In the genomic region with DNA sequence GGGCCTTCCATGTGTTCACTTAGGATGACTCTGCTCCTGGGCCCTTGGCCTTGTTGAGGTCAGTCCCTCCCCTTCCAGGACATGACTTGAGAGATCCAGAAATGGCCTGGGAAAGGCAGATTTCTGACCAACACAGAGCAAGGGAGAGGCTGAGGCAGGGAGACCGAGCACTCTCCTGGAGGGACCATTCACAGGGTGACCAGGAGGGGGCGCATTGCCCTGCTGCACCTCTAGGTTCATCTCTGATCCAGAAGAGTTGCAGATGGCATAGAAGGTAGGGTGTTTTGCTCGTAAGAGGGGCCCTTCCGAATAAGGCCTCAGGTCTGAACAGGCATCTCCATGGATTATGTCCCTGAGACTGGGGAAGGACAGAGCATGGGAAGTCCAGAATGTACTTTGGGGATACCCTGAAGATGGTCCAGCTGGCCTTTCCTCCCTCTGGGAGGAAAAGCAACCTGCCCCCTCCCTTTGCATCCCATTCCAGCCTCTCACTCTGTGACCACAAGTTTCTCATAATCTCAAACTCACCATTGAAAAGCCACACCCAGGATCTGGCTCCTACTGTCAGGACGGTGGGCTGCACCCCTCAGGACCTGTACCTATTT, we compare ENCODE assay signal across 8 cellular contexts. TPM values are rescaled to one million over a fixed set of nuclear protein-coding genes. Genes with fewer than 3 reads are reported as not detected.
A peak's percentile ranks its signal among the peaks of the same experiment; 100 is the strongest.
DNase-seq lines count a peak whose midpoint lies in the region; ATAC-seq and TF ChIP-seq lines count a peak whose summit lies in the region.

No MANE protein-coding gene starts in this region.

- H3K9ac ChIP-seq in KMS-11 (no peak overlapping the region), adipocyte (ENCODE audit: low read length) (no peak overlapping the region)

- H4K20me1 ChIP-seq in KMS-11 (ENCODE audit: insufficient read depth): no peaks in the 10 kb centered on the region

- no peaks in the 10 kb centered on the region for H3K27me3 ChIP-seq in KMS-11 (ENCODE audit: insufficient read depth, low read depth)
- H3K27me3 ChIP-seq in adipocyte (replicated peaks; ENCODE audit: control insufficient read depth, insufficient read depth, low read length): peaks cover 16% of the 10 kb centered on the region

- DNase-seq in GM10266 (ENCODE audit: extremely low spot score): peak; percentile 37
- DNase-seq in adipocyte (ENCODE audit: low read depth): peak; percentile 29
- DNase-seq in left lobe of liver (ENCODE audit: low spot score): no peak
- no peak for DNase-seq in T1000 (lab: John Stamatoyannopoulos, UW)
- DNase-seq in mucosa of gallbladder (ENCODE audit: low spot score): no peak
- DNase-seq in dedifferentiated amniotic fluid mesenchymal stem cell (ENCODE audit: extremely low spot score): no peak

- no peaks in the 10 kb centered on the region for H3K4me1 ChIP-seq in KMS-11 (ENCODE audit: low read depth, poor library complexity, severe bottlenecking)
- H3K4me1 ChIP-seq in adipocyte (ENCODE audit: control insufficient read depth, insufficient read depth, low read length): peaks cover 9% of the 10 kb centered on the region

- peak; percentile 46 for TF ChIP-seq CTCF in GM10266 (IDR thresholded peaks at IDR 0.05; ENCODE audit: control insufficient read depth, insufficient read depth, low read depth, missing control alignments)
- TF ChIP-seq CTCF in KMS-11 (conservative IDR thresholded peaks at IDR 0.05; ENCODE audit: low read depth, low read length): peak; percentile 57

- H2AFZ ChIP-seq in KMS-11 (ENCODE audit: low read depth): no peak overlapping the region

- no peaks in the 10 kb centered on the region for H3K36me3 ChIP-seq in KMS-11 (ENCODE audit: insufficient read depth)
- no peaks in the 10 kb centered on the region for H3K36me3 ChIP-seq in adipocyte (ENCODE audit: control insufficient read depth, insufficient read depth, low read length, severe bottlenecking)

- no peaks in the 10 kb centered on the region for H3K79me2 ChIP-seq in KMS-11 (ENCODE audit: insufficient read depth, low read depth)

- H3K9me3 ChIP-seq in adipocyte (ENCODE audit: control insufficient read depth, low read length): no peaks in the 10 kb centered on the region

- H3K4me2 ChIP-seq in KMS-11: no peak overlapping the region

- ATAC-seq in left lobe of liver (peak; percentile 68), HG02970 (IDR thresholded peaks at IDR 0.05; ENCODE audit: low FRiP score, unreplicated experiment) (no peak)

- no peak overlapping the region for H3K4me3 ChIP-seq in KMS-11 (IDR thresholded peaks at IDR 0.05; ENCODE audit: insufficient read depth, low read depth, low read length)
- no peak overlapping the region for H3K4me3 ChIP-seq in adipocyte (ENCODE audit: low read length)

- H3K27ac ChIP-seq in KMS-11: no peak overlapping the region

RNA-seq across cellular contexts. Expression of a gene that starts 6.6 kb away (rescaled TPM):
- total RNA-seq in left lobe of liver: 0.15 TPM
- total RNA-seq in mucosa of gallbladder: 5.4 TPM

Comparison
In these comparisons a context has a peak if more than half of its experiments do, and no peak if none do; other contexts are left out.
1. DNase-seq: peak in GM10266 (single experiment) and adipocyte (single experiment); none in left lobe of liver (single experiment), T1000 (single experiment), mucosa of gallbladder (single experiment) and dedifferentiated amniotic fluid mesenchymal stem cell (single experiment).